ENCODE assay signal across 1 cellular context in genomic region chr20:33010133-33010504, GRCh38.
TF ChIP-seq lines count a peak whose summit lies in the region.

No MANE protein-coding gene starts in this region.

TF ChIP-seq in GM23338, 12 proteins besides CTCF, POLR2A, EP300 and RAD21 (continued from another document):
- TF ChIP-seq ZNF462 (CRISPR knock-in tag; IDR thresholded peaks at IDR 0.05) (no peak), JUNB (IDR thresholded peaks at IDR 0.05; ENCODE audit: unreplicated experiment) (no peak), ZNF331 (CRISPR knock-in tag; IDR thresholded peaks at IDR 0.05; ENCODE audit: low read depth) (no peak), REST (IDR thresholded peaks at IDR 0.05; ENCODE audit: unreplicated experiment) (no peak), EZH2 (IDR thresholded peaks at IDR 0.05; ENCODE audit: low read depth, unreplicated experiment) (no peak), NANOG (IDR thresholded peaks at IDR 0.05; ENCODE audit: borderline replicate concordance) (no peak), CREB1 (CRISPR knock-in tag; IDR thresholded peaks at IDR 0.05; ENCODE audit: low read depth) (no peak), ZNF114 (CRISPR knock-in tag; IDR thresholded peaks at IDR 0.05) (no peak)
